30 cellular contexts compared by ENCODE assay signal in genomic region chr5:144196612-144197011, GRCh38. TPM values are rescaled to one million over a fixed set of nuclear protein-coding genes. Genes with fewer than 3 reads are reported as not detected.
A peak's percentile ranks its signal among the peaks of the same experiment; 100 is the strongest.
DNase-seq lines count a peak whose midpoint lies in the region; ATAC-seq, FAIRE-seq and TF ChIP-seq lines count a peak whose summit lies in the region.
"Had no signal": no experiment of that assay in that cellular context is flagged by ENCODE, and none has a peak within 500 bp of the region (broad histone marks: within the 10 kb centered on the region; RNA-seq: fewer than 3 reads in every experiment).

No MANE protein-coding gene starts in this region.

- 19% methylated on average over 1 of the region's 1 CpG for WGBS in A549 (ENCODE audit: missing lambda C conversion rate)

- TF ChIP-seq CTCF in A549 (IDR thresholded peaks at IDR 0.05) (no peak), GM12872 (IDR thresholded peaks at IDR 0.05; ENCODE audit: insufficient read depth, low read depth, low read length) (peak; percentile 14; the same call in 1 of the 3 replicates), fibroblast of the aortic adventitia (IDR thresholded peaks at IDR 0.05; ENCODE audit: insufficient read depth, low read length) (peak; percentile 29)

- H3K4me2 ChIP-seq in A549: peak overlapping the region; percentile 77

- ATAC-seq in A549 (peak in 1 of 2 experiments; percentile 59; a peak in 3 of 6 replicates), HG03439 (IDR thresholded peaks at IDR 0.05; ENCODE audit: unreplicated experiment) (no peak)
- ATAC-seq: activated CD8-positive, alpha-beta T cell treated with anti-CD3 and anti-CD28 coated beads for 36 hours; right lobe of liver; stimulated activated memory B cell treated with anti-CD40 and anti-IgM and Interleukin-4, amounts not matched to agents 10 μg/mL and 1 μg/mL and 100 μg/mL, for 72 hours had no signal

- CTCF ChIA-PET in A549 (lab: Yijun Ruan, JAX): interaction anchor here (0.7 to 1.7 kb wide), 3 partner anchors 10 to 1631 kb away, joined by 3 to 6 read pairs (median 3); no protein-coding TSS in a partner anchor

- POLR2A ChIA-PET in A549 (lab: Yijun Ruan, JAX): no interaction called here

- peaks cover 48% of the 10 kb centered on the region for H3K4me1 ChIP-seq in A549
- H3K4me1 ChIP-seq: right lobe of liver had no signal

- H3K27ac ChIP-seq in A549: peak overlapping the region; percentile 48 to 86
- H3K27ac ChIP-seq: C4-2B, GM23248, Peyer's patch, right lobe of liver had no signal

- TF ChIP-seq EP300 in A549 (IDR thresholded peaks at IDR 0.05): no peak

- no peak for TF ChIP-seq POLR2A in A549 (IDR thresholded peaks at IDR 0.05; ENCODE audit: low read length)

- no peaks in the 10 kb centered on the region for H3K9me3 ChIP-seq in A549
- H3K9me3 ChIP-seq: Caco-2, Peyer's patch, right lobe of liver had no signal

- FAIRE-seq in A549 (lab: Jason Lieb, UNC): no peak
- FAIRE-seq: endometrium, GM18507, TTC549 had no signal

- no peak for TF ChIP-seq RAD21 in A549 (conservative IDR thresholded peaks at IDR 0.05 in 1 of 2, IDR thresholded peaks at IDR 0.05 in 1 of 2)

- DNase-seq in A549 (ENCODE audit: low read depth in 1 of 2, low spot score in 1 of 2) (no peak), NCI-H69 (lab: John Stamatoyannopoulos, UW) (peak; percentile 92), fibroblast of the aortic adventitia (ENCODE audit: low read depth) (no peak), SIG-M5 treated with dmso at 0.1 percent for 504 hours (lab: John Stamatoyannopoulos, UW; ENCODE audit: unreplicated experiment) (no peak), T-helper 1 cell (no peak)
- no peak for DNase-seq in activated CD4-positive, CD25-positive, alpha-beta regulatory T cell treated with anti-CD3 and anti-CD28 coated beads, Interleukin-2, amount 50 U/mL, for 72 hours
- DNase-seq: activated CD4-positive, alpha-beta T cell treated with anti-CD3 and anti-CD28 coated beads for 1 hour; activated CD8-positive, alpha-beta T cell treated with anti-CD3 and anti-CD28 coated beads for 36 hours; activated naive CD8-positive, alpha-beta T cell treated with anti-CD3 and anti-CD28 coated beads for 36 hours; aorta; Caco-2; central memory CD4-positive, alpha-beta T cell; DMS79; GDM1; GM23248; Karpas-422; NCI-H2107; NCI-H524 treated with DMSO at 0.1 percent for 48 hours; Peyer's patch; posterior cingulate gyrus; right lobe of liver; stimulated activated CD4-positive, alpha-beta T cell treated with anti-CD3 and anti-CD28 coated beads, Interleukin-4, amount 100 ng/mL, for 4 hours; substantia nigra had no signal

- no peak overlapping the region for H3K4me3 ChIP-seq in A549
- no peak overlapping the region for H3K4me3 ChIP-seq in fibroblast of the aortic adventitia (ENCODE audit: low read depth, low read length)
- H3K4me3 ChIP-seq: GM23248, Peyer's patch, right lobe of liver had no signal

TF ChIP-seq in A549, 52 proteins besides CTCF, POLR2A, EP300 and RAD21:
- no peak for TF ChIP-seq ZNF302 (CRISPR knock-in tag; IDR thresholded peaks at IDR 0.05)
- no peak for TF ChIP-seq TFCP2L1 (CRISPR knock-in tag; IDR thresholded peaks at IDR 0.05)
- TF ChIP-seq HOXB5 (CRISPR knock-in tag; IDR thresholded peaks at IDR 0.05): no peak
- TF ChIP-seq RARB (CRISPR knock-in tag; IDR thresholded peaks at IDR 0.05): no peak
- no peak for TF ChIP-seq PHF8 (IDR thresholded peaks at IDR 0.05; ENCODE audit: borderline replicate concordance, low read depth)
- TF ChIP-seq ZC3H11A (IDR thresholded peaks at IDR 0.05): no peak
- TF ChIP-seq ZSCAN20 (CRISPR knock-in tag; IDR thresholded peaks at IDR 0.05): no peak
- TF ChIP-seq MAFK (IDR thresholded peaks at IDR 0.05; ENCODE audit: partially characterized antibody): peak; percentile 25
- TF ChIP-seq ELK1 (IDR thresholded peaks at IDR 0.05; ENCODE audit: low read depth, low read length): no peak
- 0 out of 2 replicates have a peak, but pooled peaks have one; percentile 45 for TF ChIP-seq MAX (IDR thresholded peaks at IDR 0.05)
- TF ChIP-seq MYC (IDR thresholded peaks at IDR 0.05; ENCODE audit: borderline replicate concordance, low read length): no peak
- TF ChIP-seq JUNB (IDR thresholded peaks at IDR 0.05): no peak
- TF ChIP-seq NPAS2 (CRISPR knock-in tag; IDR thresholded peaks at IDR 0.05; ENCODE audit: borderline replicate concordance): no peak
- no peak for TF ChIP-seq MAZ (IDR thresholded peaks at IDR 0.05; ENCODE audit: borderline replicate concordance, low read depth, low read length)
- TF ChIP-seq JUN (IDR thresholded peaks at IDR 0.05): no peak
- TF ChIP-seq SMC3 (IDR thresholded peaks at IDR 0.05): no peak

RNA-seq across cellular contexts. Expression of gene KCTD16, which starts 25.9 kb away (rescaled TPM):
- polyA plus RNA-seq in A549 (2011; rRNA removed) (0.32 and 0.48 TPM in 2 replicates), A549 (2017; fragmentation: RNase III; extraction: RNeasy Plus Mini Kit Qiagen cat#74134 plus additional on column Dnase treatment) (0.10 to 0.17 TPM (median 0.15 TPM) in 3 replicates)
- 0.06 and 0.11 TPM in 2 replicates for polyA plus RNA-seq in A549 (2012; cell fraction: cytosol; rRNA removed)
- polyA plus RNA-seq in A549 (2012; cell fraction: nucleus; rRNA removed): 0.05 and 0.15 TPM in 2 replicates
- polyA minus RNA-seq in A549 (2011; rRNA and poly(A)+ RNA removed): 1.3 and 1.5 TPM in 2 replicates
- 7.4 and 12.6 TPM in 2 replicates for total RNA-seq in fibroblast of the aortic adventitia (ENCODE audit: low replicate concordance)

RNA-seq across cellular contexts. Expression of gene YIPF5, which starts 26.2 kb away (rescaled TPM):
- polyA plus RNA-seq in A549 (2011; rRNA removed) (73.8 and 80.2 TPM in 2 replicates), A549 (2017; fragmentation: RNase III; extraction: RNeasy Plus Mini Kit Qiagen cat#74134 plus additional on column Dnase treatment) (54.9 to 59.2 TPM (median 57.8 TPM) in 3 replicates)
- polyA plus RNA-seq in A549 (2012; cell fraction: cytosol; rRNA removed): 22.6 and 29.1 TPM in 2 replicates
- polyA plus RNA-seq in A549 (2012; cell fraction: nucleus; rRNA removed): 16.2 and 24.7 TPM in 2 replicates
- 68.0 and 86.0 TPM in 2 replicates for polyA minus RNA-seq in A549 (2011; rRNA and poly(A)+ RNA removed)
- 83.9 and 125 TPM in 2 replicates for total RNA-seq in fibroblast of the aortic adventitia (ENCODE audit: low replicate concordance)
